In genomic region chr13:77507931-77508776, GRCh38 we compare ENCODE assay signal across 10 cellular contexts. TPM values are rescaled to one million over a fixed set of nuclear protein-coding genes. Genes with fewer than 3 reads are reported as not detected.
DNase-seq lines count a peak whose midpoint lies in the region; ATAC-seq and TF ChIP-seq lines count a peak whose summit lies in the region.
"Had no signal": no experiment of that assay in that cellular context is flagged by ENCODE, and none has a peak within 500 bp of the region (broad histone marks: within the 10 kb centered on the region; RNA-seq: fewer than 3 reads in every experiment).

No MANE protein-coding gene starts in this region.

- H3K4me1 ChIP-seq in BE2C (peaks cover 7% of the 10 kb centered on the region), vagina (peaks cover 13% of the 10 kb centered on the region)

- no peak for TF ChIP-seq CTCF in BE2C (IDR thresholded peaks at IDR 0.05; ENCODE audit: low read depth, low read length)
- no peak for TF ChIP-seq CTCF in vagina (IDR thresholded peaks at IDR 0.05)

- H3K9me3 ChIP-seq in BE2C (no peaks in the 10 kb centered on the region), vagina (no peaks in the 10 kb centered on the region)
- H3K9me3 ChIP-seq: suprapubic skin had no signal

- no peaks in the 10 kb centered on the region for H3K36me3 ChIP-seq in BE2C
- H3K36me3 ChIP-seq in vagina = no peaks in the 10 kb centered on the region
- H3K36me3 ChIP-seq: suprapubic skin had no signal

- no peak for TF ChIP-seq POLR2A in vagina (IDR thresholded peaks at IDR 0.05)

- H3K4me3 ChIP-seq in BE2C (ENCODE audit: low read depth, low read length) (no peak overlapping the region), vagina (no peak overlapping the region)
- H3K4me3 ChIP-seq: suprapubic skin had no signal

- intact Hi-C loops in Right ventricle myocardium superior (cut with DNase I) = no loop called here
- intact Hi-C loops in vagina (cut with DNase I) = no loop called here

- peak; percentile 88 for ATAC-seq in SK-N-SH treated with all-trans-retinoic acid at 6 μM for 48 hours
- ATAC-seq in HG03432 (IDR thresholded peaks at IDR 0.05; ENCODE audit: unreplicated experiment) = no peak
- ATAC-seq in Right ventricle myocardium superior (ENCODE audit: poor library complexity) = no peak
- no peak for ATAC-seq in HG03097 (IDR thresholded peaks at IDR 0.05; ENCODE audit: low FRiP score, unreplicated experiment)

- H3K27me3 ChIP-seq in BE2C (no peaks in the 10 kb centered on the region), vagina (no peaks in the 10 kb centered on the region)
- H3K27me3 ChIP-seq: suprapubic skin had no signal

- DNase-seq in BE2C (peak; percentile 33), HS-27A (ENCODE audit: low read depth) (peak; percentile 23), kidney glomerular epithelial cell (lab: John Stamatoyannopoulos, UW) (peak; percentile 98), Right ventricle myocardium superior (no peak), vagina (ENCODE audit: extremely low spot score in 2 of 2) (no peak)
- DNase-seq: activated T-cell treated with anti-CD3 and anti-CD28 coated beads for 4 hours had no signal

- H3K27ac ChIP-seq in vagina = no peak overlapping the region
- H3K27ac ChIP-seq: suprapubic skin had no signal

TF ChIP-seq in SK-N-SH treated with all-trans-retinoic acid at 6 μM for 48 hours, 23 proteins besides CTCF, POLR2A, EP300 and RAD21:
- TF ChIP-seq ARNTL (CRISPR knock-in tag; IDR thresholded peaks at IDR 0.05; ENCODE audit: borderline replicate concordance, low read depth) = no peak
- TF ChIP-seq ESRRG (CRISPR knock-in tag; IDR thresholded peaks at IDR 0.05) = no peak
- peak; percentile 75 for TF ChIP-seq TOX (CRISPR knock-in tag; IDR thresholded peaks at IDR 0.05; ENCODE audit: borderline replicate concordance)
- TF ChIP-seq ISL1 (CRISPR knock-in tag; IDR thresholded peaks at IDR 0.05) = peak; percentile 84
- TF ChIP-seq RARB (CRISPR knock-in tag; IDR thresholded peaks at IDR 0.05) = no peak
TF ChIP-seq in SK-N-SH treated with all-trans-retinoic acid at 6 μM for 48 hours: peak in this region for 2.

RNA-seq across cellular contexts. Expression of gene SCEL, which starts 27.4 kb away (rescaled TPM):
- not detected for polyA plus RNA-seq in BE2C (2012; ENCODE audit: insufficient read depth, insufficient read length, low read depth)
- total RNA-seq in Right ventricle myocardium superior (not detected), vagina (91.3 TPM)

Comparison
In these comparisons a context has a peak if more than half of its experiments do, and no peak if none do; other contexts are left out.
1. DNase-seq: peak in BE2C (single experiment), HS-27A (single experiment) and kidney glomerular epithelial cell (single experiment); none in Right ventricle myocardium superior (single experiment) and vagina (0 of 2).
2. RNA of gene SCEL, which starts 27.4 kb away (total RNA-seq): 91.3 TPM in vagina (single experiment); not detected in Right ventricle myocardium superior (single experiment); every median in the first group is over 10 times any median in the second.